In genomic region chr19:16496613-16496983, GRCh38 we compare ENCODE assay signal across 8 cellular contexts. TPM values are rescaled to one million over a fixed set of nuclear protein-coding genes. Genes with fewer than 3 reads are reported as not detected.
A peak's percentile ranks its signal among the peaks of the same experiment; 100 is the strongest.
DNase-seq lines count a peak whose midpoint lies in the region; ATAC-seq, FAIRE-seq and TF ChIP-seq lines count a peak whose summit lies in the region.

No MANE protein-coding gene starts in this region.

- H3K4me1 ChIP-seq in K562 (replicated peaks in 1 of 2; ENCODE audit: control insufficient read depth in 2 of 2, insufficient read depth in 2 of 2, low read length in 2 of 2) (peaks cover 8 to 25% of the 10 kb centered on the region in 2 experiments; a peak in 4 of 5 replicates), suprapubic skin (peaks cover 12% of the 10 kb centered on the region)

- peaks cover 4% of the 10 kb centered on the region for H3K36me3 Mint-ChIP-seq in IgD-negative memory B cell

- CTCF ChIA-PET in K562 (lab: Yijun Ruan, JAX; ENCODE audit: low intra/inter-chr PET ratio), result no interaction called here

- H3K9me3 Mint-ChIP-seq in IgD-negative memory B cell, result no peaks in the 10 kb centered on the region

- TF ChIP-seq EP300 in K562 (IDR thresholded peaks at IDR 0.05; ENCODE audit: low read length) (no peak), suprapubic skin (IDR thresholded peaks at IDR 0.05) (no peak)

- ATAC-seq in K562 (no peak), HG03354 (IDR thresholded peaks at IDR 0.05; ENCODE audit: poor library complexity, severe bottlenecking, unreplicated experiment) (no peak)

- peak overlapping the region; percentile 84 for H3K4me2 ChIP-seq in K562 (ENCODE audit: insufficient read depth, low read length)

- FAIRE-seq in K562 (lab: Jason Lieb, UNC), result no peak

- no peaks in the 10 kb centered on the region for H4K20me1 ChIP-seq in K562 (replicated peaks; ENCODE audit: control insufficient read depth, insufficient read depth, low read length)

- H3K4me1 Mint-ChIP-seq in IgD-negative memory B cell, result peaks cover 10 to 15% (median 12%) of the 10 kb centered on the region in 3 donors

- TF ChIP-seq POLR2A in K562 (conservative IDR thresholded peaks at IDR 0.05), result no peak
- TF ChIP-seq POLR2A in lower leg skin (IDR thresholded peaks at IDR 0.05), result no peak
- TF ChIP-seq POLR2A in suprapubic skin (IDR thresholded peaks at IDR 0.05), result no peak

- no peaks in the 10 kb centered on the region for H3K9me1 ChIP-seq in K562 (ENCODE audit: control insufficient read depth, insufficient read depth, low read length)

- peak overlapping the region; percentile 71 to 98 (median 83) for H3K27ac Mint-ChIP-seq in IgD-negative memory B cell

- under 1% methylated on average over 16 of the region's 16 CpGs for WGBS in K562 (ENCODE audit: insufficient coverage, low coverage, missing lambda C conversion rate)
- WGBS in lower leg skin, 2 donors, result 14 to 20% methylated on average over 16 of the region's 16 CpGs
- WGBS in suprapubic skin, result 22% methylated on average over 16 of the region's 16 CpGs

- H3K9me3 ChIP-seq in K562 (replicated peaks; ENCODE audit: control insufficient read depth, insufficient read depth, low read depth, low read length), result no peaks in the 10 kb centered on the region
- H3K9me3 ChIP-seq in suprapubic skin, result no peaks in the 10 kb centered on the region

- TF ChIP-seq CTCF in AG09309 (IDR thresholded peaks at IDR 0.05; ENCODE audit: control insufficient read depth, insufficient read depth, low read depth, low read length, missing control alignments), result no peak
- no peak for TF ChIP-seq CTCF in K562 (IDR thresholded peaks at IDR 0.05 in 2 of 3, conservative IDR thresholded peaks at IDR 0.05 in 1 of 3; ENCODE audit: insufficient read depth in 2 of 3, low read depth in 1 of 3, low read length in 3 of 3)
- TF ChIP-seq CTCF in lower leg skin (IDR thresholded peaks at IDR 0.05), result no peak
- TF ChIP-seq CTCF in suprapubic skin (IDR thresholded peaks at IDR 0.05), result no peak

- no peak for DNase-seq in AG09309 (ENCODE audit: low read depth)
- DNase-seq in K562 (ENCODE audit: extremely low read depth in 1 of 4, low spot score in 3 of 4), result peak in 1 of 4 experiments; percentile 51
- DNase-seq in lower leg skin (ENCODE audit: low spot score in 2 of 2), result peak; percentile 39 to 89
- DNase-seq in suprapubic skin (ENCODE audit: low spot score in 2 of 2), result no peak
- no peak for DNase-seq in stimulated activated CD4-positive, alpha-beta T cell treated with anti-CD3 and anti-CD28 coated beads, Interleukin-2, amount 100 ng/mL, for 24 hours
- no peak for DNase-seq in midbrain (lab: John Stamatoyannopoulos, UW)

- no peak for TF ChIP-seq RAD21 in K562 (CRISPR knock-in tag; conservative IDR thresholded peaks at IDR 0.05 in 1 of 2, IDR thresholded peaks at IDR 0.05 in 1 of 2)

- peak overlapping the region; percentile 96 for H2AFZ ChIP-seq in K562 (ENCODE audit: low read depth, low read length)

- in situ Hi-C loops in K562 (cut with MboI), result no loop called here

- H3K79me2 ChIP-seq in K562 (ENCODE audit: control insufficient read depth, insufficient read depth, low read length), result peaks cover 21% of the 10 kb centered on the region; the same call in 2 of the 3 replicates

- H3K27me3 ChIP-seq in K562 (ENCODE audit: control insufficient read depth in 2 of 2, insufficient read depth in 2 of 2, low read length in 2 of 2) (no peaks in the 10 kb centered on the region), suprapubic skin (no peaks in the 10 kb centered on the region)

- intact Hi-C loops in K562 (cut with micrococcal nuclease), result loop anchor here (5.0 kb wide), 1 partner anchor 49 kb away; no protein-coding TSS in a partner anchor
- intact Hi-C loops in lower leg skin (cut with DNase I; ENCODE audit: low total_unique reads), result no loop called here

- no peaks in the 10 kb centered on the region for H3K27me3 Mint-ChIP-seq in IgD-negative memory B cell

- peak overlapping the region; percentile 87 to 97 (median 96) for H3K4me3 Mint-ChIP-seq in IgD-negative memory B cell

- H3K27ac ChIP-seq in K562 (ENCODE audit: extremely low read depth, low read depth, low read length) (peak overlapping the region; percentile 45; the same call in 2 of the 3 replicates), suprapubic skin (peak overlapping the region; percentile 64)

- TSS peak; percentile 74 for BruUV-seq in K562 (replicated peaks; lab: Mats Ljungman, UMichigan)

- H3K4me3 ChIP-seq in AG09309 (ENCODE audit: control insufficient read depth, low read depth, low read length), result peak overlapping the region; percentile 82
- peak overlapping the region; percentile 58 for H3K4me3 ChIP-seq in K562
- peak overlapping the region; percentile 61 for H3K4me3 ChIP-seq in lower leg skin (ENCODE audit: low read depth, poor library complexity, severe bottlenecking)
- peak overlapping the region; percentile 79 for H3K4me3 ChIP-seq in suprapubic skin

- POLR2A ChIA-PET in K562 (lab: Yijun Ruan, JAX), result interaction anchor here (1.3 to 1.6 kb wide), 3 partner anchors 9 to 35 kb away, joined by 3 to 4 read pairs (median 3); no protein-coding TSS in a partner anchor

- peaks cover 8% of the 10 kb centered on the region; the same call in 1 of the 3 replicates for H3K36me3 ChIP-seq in K562 (ENCODE audit: control insufficient read depth, insufficient read depth, low read length)
- H3K36me3 ChIP-seq in suprapubic skin, result peaks cover 8% of the 10 kb centered on the region

- H3K9ac ChIP-seq in K562 (ENCODE audit: insufficient read depth in 1 of 2, low read depth in 2 of 2, low read length in 2 of 2), result peak overlapping the region; percentile 49 to 78

RNA-seq across cellular contexts. Expression of gene C19orf44, which starts 0.4 kb away (rescaled TPM):
- polyA plus RNA-seq in IgD-negative memory B cell (3.6 TPM), K562 (2011; rRNA removed) (2.8 TPM in 2 replicates), K562 (2014; fragmentation: Illumina TruSeq; extraction: Trizol) (4.7 and 7.7 TPM in 2 replicates), K562 (2014; fragmentation: Nextera tagmentation; extraction: Ambion mirVana) (under 1 TPM; 0.41 to 0.51 TPM), K562 (2014; rRNA removed) (4.3 and 5.2 TPM in 2 replicates)
- 21.2 and 28.6 TPM in 2 replicates for total RNA-seq in K562 (2011; cell fraction: chromatin; rRNA removed; ENCODE audit: low replicate concordance)
- total RNA-seq in K562 (2011; cell fraction: nucleolus; rRNA removed), result 10.8 and 13.3 TPM in 2 replicates
- total RNA-seq in K562 (2011; cell fraction: nucleoplasm; rRNA removed), result 10.6 and 15.0 TPM in 2 replicates
- total RNA-seq in K562 (2014; rRNA removed) (2.2 and 4.1 TPM in 2 replicates), K562 (2014; rRNA removed; fragmentation: Illumina TruSeq; extraction: Trizol) (3.5 and 4.2 TPM in 2 replicates), K562 (2015; rRNA removed; fragmentation: Illumina TruSeq; extraction: Trizol) (3.5 and 3.8 TPM in 2 replicates), K562 (2021) (4.7 and 6.6 TPM in 2 replicates), lower leg skin (1 to 10 TPM; 3.7 to 5.0 (median 4.8) TPM), suprapubic skin (1 to 10 TPM; 2.7 to 7.4 (median 6.5) TPM)
- 1.9 and 3.4 TPM in 2 replicates for polyA plus RNA-seq in K562 (2011; cell fraction: cytosol; rRNA removed)
- 5.4 and 11.4 TPM in 2 replicates for polyA plus RNA-seq in K562 (2011; cell fraction: nucleus; rRNA removed)
- polyA plus RNA-seq in K562 (2012), result 3.7 and 4.9 TPM in 2 replicates
- 1.9 and 2.1 TPM in 2 replicates for polyA minus RNA-seq in K562 (2011; rRNA and poly(A)+ RNA removed)
- polyA minus RNA-seq in K562 (2011; cell fraction: cytosol; rRNA and poly(A)+ RNA removed), result 2.7 and 4.2 TPM in 2 replicates
- polyA minus RNA-seq in K562 (2011; cell fraction: nucleus; rRNA and poly(A)+ RNA removed), result 4.4 and 5.7 TPM in 2 replicates

RNA-seq across cellular contexts. Expression of gene CALR3, which starts 0.6 kb away (rescaled TPM):
- polyA plus RNA-seq in IgD-negative memory B cell, result not detected
- total RNA-seq in K562 (2011; cell fraction: chromatin; rRNA removed; ENCODE audit: low replicate concordance), result not detected in 2 replicates
- not detected in 2 replicates for total RNA-seq in K562 (2011; cell fraction: nucleolus; rRNA removed)
- not detected in 2 replicates for total RNA-seq in K562 (2011; cell fraction: nucleoplasm; rRNA removed)
- total RNA-seq in K562 (2014; rRNA removed), result 0.41 TPM in 1 of 2 replicates, not detected in the other
- 0.18 and 0.19 TPM in 2 replicates for total RNA-seq in K562 (2014; rRNA removed; fragmentation: Illumina TruSeq; extraction: Trizol)
- total RNA-seq in K562 (2015; rRNA removed; fragmentation: Illumina TruSeq; extraction: Trizol), result not detected in 2 replicates
- total RNA-seq in K562 (2021), result not detected in 2 replicates
- polyA plus RNA-seq in K562 (2011; rRNA removed), result 0.15 TPM in 1 of 2 replicates, not detected in the other
- not detected in 2 replicates for polyA plus RNA-seq in K562 (2011; cell fraction: cytosol; rRNA removed)
- not detected in 2 replicates for polyA plus RNA-seq in K562 (2011; cell fraction: nucleus; rRNA removed)
- polyA plus RNA-seq in K562 (2012), result 0.07 TPM in 1 of 2 replicates, not detected in the other
- not detected in 2 replicates for polyA plus RNA-seq in K562 (2014; fragmentation: Illumina TruSeq; extraction: Trizol)
- polyA plus RNA-seq in K562 (2014; fragmentation: Nextera tagmentation; extraction: Ambion mirVana), result under 1 TPM; 0.22 to 0.24 TPM
- polyA plus RNA-seq in K562 (2014; rRNA removed), result not detected in 2 replicates
- 0.24 TPM in 1 of 2 replicates, not detected in the other for polyA minus RNA-seq in K562 (2011; rRNA and poly(A)+ RNA removed)
- polyA minus RNA-seq in K562 (2011; cell fraction: cytosol; rRNA and poly(A)+ RNA removed), result not detected in 2 replicates
- polyA minus RNA-seq in K562 (2011; cell fraction: nucleus; rRNA and poly(A)+ RNA removed), result not detected in 2 replicates
- total RNA-seq in lower leg skin, result not detected
- total RNA-seq in suprapubic skin, result not detected

RNA-seq across cellular contexts. Expression of gene EPS15L1, which starts 24.8 kb away (rescaled TPM):
- polyA plus RNA-seq in IgD-negative memory B cell (28.5 TPM), K562 (2011; rRNA removed) (7.4 and 16.2 TPM in 2 replicates), K562 (2014; fragmentation: Illumina TruSeq; extraction: Trizol) (25.1 and 28.4 TPM in 2 replicates), K562 (2014; fragmentation: Nextera tagmentation; extraction: Ambion mirVana) (1 to 10 TPM; 4.7 TPM), K562 (2014; rRNA removed) (15.6 and 18.7 TPM in 2 replicates)
- 81.9 and 116 TPM in 2 replicates for total RNA-seq in K562 (2011; cell fraction: chromatin; rRNA removed; ENCODE audit: low replicate concordance)
- total RNA-seq in K562 (2011; cell fraction: nucleolus; rRNA removed), result 54.3 and 56.0 TPM in 2 replicates
- total RNA-seq in K562 (2011; cell fraction: nucleoplasm; rRNA removed), result 55.7 and 62.1 TPM in 2 replicates
- total RNA-seq in K562 (2014; rRNA removed) (11.0 and 13.5 TPM in 2 replicates), K562 (2014; rRNA removed; fragmentation: Illumina TruSeq; extraction: Trizol) (12.2 and 12.3 TPM in 2 replicates), K562 (2015; rRNA removed; fragmentation: Illumina TruSeq; extraction: Trizol) (14.7 and 15.9 TPM in 2 replicates), K562 (2021) (37.1 and 38.1 TPM in 2 replicates), lower leg skin (10 to 100 TPM; 21.4 to 63.3 (median 26.7) TPM), suprapubic skin (10 to 100 TPM; 27.3 to 59.2 (median 33.4) TPM)
- 9.5 and 11.2 TPM in 2 replicates for polyA plus RNA-seq in K562 (2011; cell fraction: cytosol; rRNA removed)
- 18.8 and 20.5 TPM in 2 replicates for polyA plus RNA-seq in K562 (2011; cell fraction: nucleus; rRNA removed)
- polyA plus RNA-seq in K562 (2012), result 31.3 and 33.6 TPM in 2 replicates
- polyA minus RNA-seq in K562 (2011; rRNA and poly(A)+ RNA removed), result 15.2 and 18.3 TPM in 2 replicates
- 13.2 and 27.3 TPM in 2 replicates for polyA minus RNA-seq in K562 (2011; cell fraction: cytosol; rRNA and poly(A)+ RNA removed)
- polyA minus RNA-seq in K562 (2011; cell fraction: nucleus; rRNA and poly(A)+ RNA removed), result 17.1 and 27.9 TPM in 2 replicates

RNA-seq across cellular contexts. Expression of gene CHERP, which starts 45.6 kb away (rescaled TPM):
- polyA plus RNA-seq in IgD-negative memory B cell (25.8 TPM), K562 (2011; rRNA removed) (4.9 and 9.0 TPM in 2 replicates), K562 (2014; fragmentation: Illumina TruSeq; extraction: Trizol) (26.3 and 41.8 TPM in 2 replicates), K562 (2014; fragmentation: Nextera tagmentation; extraction: Ambion mirVana) (under 1 TPM; 0.60 to 0.75 TPM), K562 (2014; rRNA removed) (34.3 and 36.7 TPM in 2 replicates)
- 69.6 and 152 TPM in 2 replicates for total RNA-seq in K562 (2011; cell fraction: chromatin; rRNA removed; ENCODE audit: low replicate concordance)
- 74.1 and 82.9 TPM in 2 replicates for total RNA-seq in K562 (2011; cell fraction: nucleolus; rRNA removed)
- total RNA-seq in K562 (2011; cell fraction: nucleoplasm; rRNA removed), result 82.4 and 95.0 TPM in 2 replicates
- total RNA-seq in K562 (2014; rRNA removed) (7.8 and 9.6 TPM in 2 replicates), K562 (2014; rRNA removed; fragmentation: Illumina TruSeq; extraction: Trizol) (4.5 and 6.9 TPM in 2 replicates), K562 (2015; rRNA removed; fragmentation: Illumina TruSeq; extraction: Trizol) (10.1 and 10.8 TPM in 2 replicates), K562 (2021) (76.7 and 85.1 TPM in 2 replicates), lower leg skin (10 to 100 TPM in 3 of 4 donors, 1 to 10 TPM in 1; 9.7 to 32.7 (median 12.6) TPM), suprapubic skin (10 to 100 TPM; 13.3 to 35.6 (median 18.9) TPM)
- polyA plus RNA-seq in K562 (2011; cell fraction: cytosol; rRNA removed), result 5.3 and 7.6 TPM in 2 replicates
- 47.7 and 60.8 TPM in 2 replicates for polyA plus RNA-seq in K562 (2011; cell fraction: nucleus; rRNA removed)
- polyA plus RNA-seq in K562 (2012), result 37.7 and 48.9 TPM in 2 replicates
- polyA minus RNA-seq in K562 (2011; rRNA and poly(A)+ RNA removed), result 4.3 and 4.9 TPM in 2 replicates
- 24.6 and 35.2 TPM in 2 replicates for polyA minus RNA-seq in K562 (2011; cell fraction: cytosol; rRNA and poly(A)+ RNA removed)
- polyA minus RNA-seq in K562 (2011; cell fraction: nucleus; rRNA and poly(A)+ RNA removed), result 23.3 and 23.4 TPM in 2 replicates

Comparison
In these comparisons a context has a peak if more than half of its experiments do, and no peak if none do; other contexts are left out.
1. DNase-seq: peak in lower leg skin (2 of 2); none in AG09309 (single experiment), suprapubic skin (0 of 2), stimulated activated CD4-positive, alpha-beta T cell treated with anti-CD3 and anti-CD28 coated beads, Interleukin-2, amount 100 ng/mL, for 24 hours (0 of 2) and midbrain (single experiment).
2. Peak in every context shown above with its lines, with median percentiles within 50 percentile points of each other: H3K4me3 ChIP-seq.